In genomic region chr19:40414536-40415535, GRCh38 we compare ENCODE assay signal across 13 cellular contexts. TPM values are rescaled to one million over a fixed set of nuclear protein-coding genes. Genes with fewer than 3 reads are reported as not detected.
DNase-seq lines count a peak whose midpoint lies in the region; ATAC-seq, FAIRE-seq and TF ChIP-seq lines count a peak whose summit lies in the region.
"Had no signal": no experiment of that assay in that cellular context is flagged by ENCODE, and none has a peak within 500 bp of the region (broad histone marks: within the 10 kb centered on the region; RNA-seq: fewer than 3 reads in every experiment).

No MANE protein-coding gene starts in this region.

- no peak for TF ChIP-seq RAD21 in K562 (CRISPR knock-in tag; conservative IDR thresholded peaks at IDR 0.05 in 1 of 2, IDR thresholded peaks at IDR 0.05 in 1 of 2)

- intact Hi-C loops in K562 (cut with micrococcal nuclease) = no loop called here

- no peak overlapping the region for H2AFZ ChIP-seq in K562 (ENCODE audit: low read depth, low read length)
- H2AFZ ChIP-seq in neuronal stem cell (ENCODE audit: low read length) = no peak overlapping the region

- H3K18ac ChIP-seq in neuronal stem cell (ENCODE audit: low read length) = peak overlapping the region; percentile 67

- no TSS peak for BruUV-seq in K562 (replicated peaks; lab: Mats Ljungman, UMichigan)

- DNase-seq in ELF-1 (ENCODE audit: low read depth, low spot score) (peak; percentile 46), K562 (ENCODE audit: extremely low read depth in 1 of 4, low spot score in 3 of 4) (no peak), neuronal stem cell (ENCODE audit: low spot score) (no peak), DMS53 (lab: John Stamatoyannopoulos, UW) (no peak), islet precursor cell (no peak)
- DNase-seq: activated CD8-positive, alpha-beta memory T cell treated with anti-CD3 and anti-CD28 coated beads, Interleukin-2, amount 50 U/mL, for 4 hours; caudate nucleus; foreskin melanocyte; midbrain; NCI-H69; ovary; stimulated activated CD4-positive, alpha-beta T cell treated with anti-CD3 and anti-CD28 coated beads, Interleukin-12 subunit alpha, Interleukin-12 subunit beta, amount 100 ng/mL, for 4 hours had no signal

- H3K4me1 ChIP-seq in K562 (replicated peaks in 1 of 2; ENCODE audit: control insufficient read depth in 2 of 2, insufficient read depth in 2 of 2, low read length in 2 of 2) (peaks cover 26 to 56% of the 10 kb centered on the region in 2 experiments), neuronal stem cell (ENCODE audit: control insufficient read depth in 2 of 2, insufficient read depth in 1 of 2, low read depth in 1 of 2, low read length in 2 of 2) (peaks cover 9 to 23% of the 10 kb centered on the region in 2 donors)

- H4K91ac ChIP-seq in neuronal stem cell (ENCODE audit: low read depth, low read length, poor library complexity) = peak overlapping the region; percentile 54

- peak overlapping the region; percentile 96 for H2AK5ac ChIP-seq in neuronal stem cell (ENCODE audit: low read depth, low read length)

- H3K4ac ChIP-seq in neuronal stem cell (ENCODE audit: low read length) = no peak overlapping the region

- no peaks in the 10 kb centered on the region for H3K27me3 ChIP-seq in K562 (ENCODE audit: control insufficient read depth in 2 of 2, insufficient read depth in 2 of 2, low read length in 2 of 2)
- H3K27me3 ChIP-seq in neuronal stem cell (ENCODE audit: control insufficient read depth in 3 of 3, insufficient read depth in 3 of 3, low read depth in 1 of 3, low read length in 3 of 3) = no peaks in the 10 kb centered on the region
- H3K27me3 ChIP-seq: ovary had no signal

- no peak overlapping the region for H2BK12ac ChIP-seq in neuronal stem cell (ENCODE audit: low read length)

- TF ChIP-seq EP300 in K562 (IDR thresholded peaks at IDR 0.05; ENCODE audit: low read length) = no peak

- TF ChIP-seq CTCF in K562 (IDR thresholded peaks at IDR 0.05 in 2 of 3, conservative IDR thresholded peaks at IDR 0.05 in 1 of 3; ENCODE audit: insufficient read depth in 2 of 3, low read depth in 1 of 3, low read length in 3 of 3) = no peak

- H3K14ac ChIP-seq in neuronal stem cell (ENCODE audit: low read length) = no peak overlapping the region

- ATAC-seq in K562 (no peak), HG03432 (IDR thresholded peaks at IDR 0.05; ENCODE audit: unreplicated experiment) (no peak)

- WGBS in K562 (ENCODE audit: insufficient coverage, low coverage, missing lambda C conversion rate) = 90% methylated on average over 20 of the region's 21 CpGs
- WGBS in neuronal stem cell (ENCODE audit: extremely low coverage in 2 of 2, insufficient read length in 2 of 2, insufficient replicate concordance in 1 of 2), 2 donors = no CpG with 5 or more reads among the region's 21 CpGs

- H3K36me3 ChIP-seq in K562 (ENCODE audit: control insufficient read depth, insufficient read depth, low read length) (no peaks in the 10 kb centered on the region), neuronal stem cell (replicated peaks in 1 of 2; ENCODE audit: control insufficient read depth in 2 of 2, insufficient read depth in 2 of 2, low read length in 2 of 2) (no peaks in the 10 kb centered on the region)
- H3K36me3 ChIP-seq: ovary had no signal

- H3K9ac ChIP-seq in K562 (ENCODE audit: insufficient read depth in 1 of 2, low read depth in 2 of 2, low read length in 2 of 2) (peak overlapping the region in 1 of 2 experiments; percentile 59; a peak in 1 of 4 replicates), neuronal stem cell (ENCODE audit: low read depth, low read length, poor library complexity) (no peak overlapping the region)

- H3K23ac ChIP-seq in neuronal stem cell (ENCODE audit: low read depth, low read length, poor library complexity) = no peak overlapping the region

- H3K79me1 ChIP-seq in neuronal stem cell (ENCODE audit: low read depth, low read length) = no peaks in the 10 kb centered on the region

- H3K4me3 ChIP-seq in K562 = no peak overlapping the region
- H3K4me3 ChIP-seq in neuronal stem cell (ENCODE audit: low read length in 2 of 2) = no peak overlapping the region
- H3K4me3 ChIP-seq: ovary had no signal

- POLR2A ChIA-PET in K562 (lab: Yijun Ruan, JAX) = interaction anchor here (0.6 to 2.7 kb wide), 6 partner anchors 8 to 302 kb away, joined by 3 to 17 read pairs (median 6); partner anchors contain the start of gene ITPKC

- peak overlapping the region; percentile 93 for H2BK15ac ChIP-seq in neuronal stem cell (ENCODE audit: low read length)

- no peak overlapping the region for H2BK120ac ChIP-seq in neuronal stem cell (ENCODE audit: low read depth, low read length)

- CTCF ChIA-PET in K562 (lab: Yijun Ruan, JAX; ENCODE audit: low intra/inter-chr PET ratio) = no interaction called here

- H3K79me2 ChIP-seq in K562 (ENCODE audit: control insufficient read depth, insufficient read depth, low read length) = no peaks in the 10 kb centered on the region

- no peak overlapping the region for H3K27ac ChIP-seq in K562 (ENCODE audit: extremely low read depth, low read depth, low read length)
- no peak overlapping the region for H3K27ac ChIP-seq in neuronal stem cell (replicated peaks; ENCODE audit: low read length)
- H3K27ac ChIP-seq: ovary had no signal

- H3K9me3 ChIP-seq in K562 (replicated peaks; ENCODE audit: control insufficient read depth, insufficient read depth, low read depth, low read length) (no peaks in the 10 kb centered on the region), neuronal stem cell (replicated peaks in 1 of 2; ENCODE audit: control insufficient read depth in 2 of 2, insufficient read depth in 1 of 2, low read depth in 1 of 2, low read length in 2 of 2) (no peaks in the 10 kb centered on the region)
- H3K9me3 ChIP-seq: ovary had no signal

- no peak for TF ChIP-seq POLR2A in K562 (conservative IDR thresholded peaks at IDR 0.05)

- H4K8ac ChIP-seq in neuronal stem cell (ENCODE audit: low read depth, low read length) = no peak overlapping the region

- no peaks in the 10 kb centered on the region for H4K20me1 ChIP-seq in K562 (replicated peaks; ENCODE audit: control insufficient read depth, insufficient read depth, low read length)

- H2BK5ac ChIP-seq in neuronal stem cell (ENCODE audit: low read length) = peak overlapping the region; percentile 79

- H3K4me2 ChIP-seq in K562 (ENCODE audit: insufficient read depth, low read length) (no peak overlapping the region), neuronal stem cell (ENCODE audit: insufficient read depth, low read length, poor library complexity, severe bottlenecking) (no peak overlapping the region)

- no peak for FAIRE-seq in K562 (lab: Jason Lieb, UNC)

- H3K9me1 ChIP-seq in K562 (ENCODE audit: control insufficient read depth, insufficient read depth, low read length) = no peaks in the 10 kb centered on the region

- in situ Hi-C loops in K562 (cut with MboI) = no loop called here

RNA-seq across cellular contexts. Expression of gene PRX, which starts 1.7 kb away (rescaled TPM):
- total RNA-seq in K562 (2011; cell fraction: chromatin; rRNA removed; ENCODE audit: low replicate concordance) = 1.8 and 4.5 TPM in 2 replicates
- total RNA-seq in K562 (2011; cell fraction: nucleolus; rRNA removed) = 2.7 and 2.8 TPM in 2 replicates
- 2.1 and 2.2 TPM in 2 replicates for total RNA-seq in K562 (2011; cell fraction: nucleoplasm; rRNA removed)
- 2.8 and 3.8 TPM in 2 replicates for total RNA-seq in K562 (2014; rRNA removed)
- total RNA-seq in K562 (2014; rRNA removed; fragmentation: Illumina TruSeq; extraction: Trizol) = 0.61 and 0.65 TPM in 2 replicates
- total RNA-seq in K562 (2015; rRNA removed; fragmentation: Illumina TruSeq; extraction: Trizol) = 1.8 and 2.0 TPM in 2 replicates
- total RNA-seq in K562 (2021) = 2.9 and 3.5 TPM in 2 replicates
- polyA plus RNA-seq in K562 (2011; rRNA removed) = 1.5 and 1.7 TPM in 2 replicates
- polyA plus RNA-seq in K562 (2011; cell fraction: cytosol; rRNA removed) = 1.4 and 1.7 TPM in 2 replicates
- polyA plus RNA-seq in K562 (2011; cell fraction: nucleus; rRNA removed) = 1.0 and 1.8 TPM in 2 replicates
- polyA plus RNA-seq in K562 (2012) = 2.5 and 4.5 TPM in 2 replicates
- 1.3 and 2.1 TPM in 2 replicates for polyA plus RNA-seq in K562 (2014; fragmentation: Illumina TruSeq; extraction: Trizol)
- polyA plus RNA-seq in K562 (2014; fragmentation: Nextera tagmentation; extraction: Ambion mirVana) = not detected
- 1.4 and 1.7 TPM in 2 replicates for polyA plus RNA-seq in K562 (2014; rRNA removed)
- polyA minus RNA-seq in K562 (2011; rRNA and poly(A)+ RNA removed) = 1.4 and 1.5 TPM in 2 replicates
- 2.1 and 2.8 TPM in 2 replicates for polyA minus RNA-seq in K562 (2011; cell fraction: cytosol; rRNA and poly(A)+ RNA removed)
- polyA minus RNA-seq in K562 (2011; cell fraction: nucleus; rRNA and poly(A)+ RNA removed) = 0.54 and 1.00 TPM in 2 replicates
- 1.9 TPM for polyA plus RNA-seq in neuronal stem cell (2013, experiment 1 of 2)
- polyA plus RNA-seq in neuronal stem cell (2013, experiment 2 of 2) = 1.9 TPM

RNA-seq across cellular contexts. Expression of gene SERTAD1, which starts 11.0 kb away (rescaled TPM):
- total RNA-seq in K562 (2011; cell fraction: chromatin; rRNA removed; ENCODE audit: low replicate concordance) = 3.1 and 8.3 TPM in 2 replicates
- total RNA-seq in K562 (2011; cell fraction: nucleolus; rRNA removed) = 10.3 and 11.0 TPM in 2 replicates
- 7.5 and 8.9 TPM in 2 replicates for total RNA-seq in K562 (2011; cell fraction: nucleoplasm; rRNA removed)
- total RNA-seq in K562 (2014; rRNA removed) (8.1 and 10.9 TPM in 2 replicates), K562 (2014; rRNA removed; fragmentation: Illumina TruSeq; extraction: Trizol) (2.1 and 2.8 TPM in 2 replicates), K562 (2015; rRNA removed; fragmentation: Illumina TruSeq; extraction: Trizol) (4.9 and 5.5 TPM in 2 replicates), K562 (2021) (8.7 and 8.9 TPM in 2 replicates)
- polyA plus RNA-seq in K562 (2011; rRNA removed) (6.1 and 6.8 TPM in 2 replicates), K562 (2014; fragmentation: Illumina TruSeq; extraction: Trizol) (2.3 and 5.0 TPM in 2 replicates), K562 (2014; fragmentation: Nextera tagmentation; extraction: Ambion mirVana) (under 1 TPM; 0.15 to 0.85 TPM), K562 (2014; rRNA removed) (6.7 TPM in 2 replicates)
- 7.4 and 18.7 TPM in 2 replicates for polyA plus RNA-seq in K562 (2011; cell fraction: cytosol; rRNA removed)
- 5.6 and 9.1 TPM in 2 replicates for polyA plus RNA-seq in K562 (2011; cell fraction: nucleus; rRNA removed)
- 6.7 and 8.9 TPM in 2 replicates for polyA plus RNA-seq in K562 (2012)
- 1.9 and 2.1 TPM in 2 replicates for polyA minus RNA-seq in K562 (2011; rRNA and poly(A)+ RNA removed)
- 3.5 and 4.5 TPM in 2 replicates for polyA minus RNA-seq in K562 (2011; cell fraction: cytosol; rRNA and poly(A)+ RNA removed)
- 1.8 and 3.6 TPM in 2 replicates for polyA minus RNA-seq in K562 (2011; cell fraction: nucleus; rRNA and poly(A)+ RNA removed)
- polyA plus RNA-seq in neuronal stem cell (2013, experiment 1 of 2) = 2.7 TPM
- 2.7 TPM for polyA plus RNA-seq in neuronal stem cell (2013, experiment 2 of 2)

RNA-seq across cellular contexts. Expression of gene HIPK4, which starts 24.9 kb away (rescaled TPM):
- not detected in 2 replicates for total RNA-seq in K562 (2011; cell fraction: chromatin; rRNA removed; ENCODE audit: low replicate concordance)
- 0.13 TPM in 1 of 2 replicates, not detected in the other for total RNA-seq in K562 (2011; cell fraction: nucleolus; rRNA removed)
- total RNA-seq in K562 (2011; cell fraction: nucleoplasm; rRNA removed) = 0.31 TPM in 1 of 2 replicates, not detected in the other
- total RNA-seq in K562 (2014; rRNA removed) (0.08 TPM in 1 of 2 replicates, not detected in the other), K562 (2014; rRNA removed; fragmentation: Illumina TruSeq; extraction: Trizol) (not detected in 2 replicates), K562 (2015; rRNA removed; fragmentation: Illumina TruSeq; extraction: Trizol) (not detected in 2 replicates), K562 (2021) (0.07 and 0.09 TPM in 2 replicates)
- polyA plus RNA-seq in K562 (2011; rRNA removed) (0.06 TPM in 1 of 2 replicates, not detected in the other), K562 (2014; fragmentation: Illumina TruSeq; extraction: Trizol) (not detected in 2 replicates), K562 (2014; fragmentation: Nextera tagmentation; extraction: Ambion mirVana) (not detected), K562 (2014; rRNA removed) (0.05 TPM in 1 of 2 replicates, not detected in the other)
- 0.06 TPM in 2 replicates for polyA plus RNA-seq in K562 (2011; cell fraction: cytosol; rRNA removed)
- 0.10 TPM in 1 of 2 replicates, not detected in the other for polyA plus RNA-seq in K562 (2011; cell fraction: nucleus; rRNA removed)
- polyA plus RNA-seq in K562 (2012) = 0.08 and 0.10 TPM in 2 replicates
- not detected in 2 replicates for polyA minus RNA-seq in K562 (2011; rRNA and poly(A)+ RNA removed)
- polyA minus RNA-seq in K562 (2011; cell fraction: cytosol; rRNA and poly(A)+ RNA removed) = not detected in 2 replicates
- polyA minus RNA-seq in K562 (2011; cell fraction: nucleus; rRNA and poly(A)+ RNA removed) = not detected in 2 replicates
- polyA plus RNA-seq in neuronal stem cell (2013, experiment 1 of 2) = 0.29 TPM
- polyA plus RNA-seq in neuronal stem cell (2013, experiment 2 of 2) = 0.28 TPM

RNA-seq across cellular contexts. Expression of gene SERTAD3, which starts 29.3 kb away (rescaled TPM):
- 16.7 and 27.2 TPM in 2 replicates for total RNA-seq in K562 (2011; cell fraction: chromatin; rRNA removed; ENCODE audit: low replicate concordance)
- total RNA-seq in K562 (2011; cell fraction: nucleolus; rRNA removed) = 20.4 and 20.7 TPM in 2 replicates
- 24.9 and 26.9 TPM in 2 replicates for total RNA-seq in K562 (2011; cell fraction: nucleoplasm; rRNA removed)
- 17.5 and 19.3 TPM in 2 replicates for total RNA-seq in K562 (2014; rRNA removed)
- total RNA-seq in K562 (2014; rRNA removed; fragmentation: Illumina TruSeq; extraction: Trizol) = 16.1 and 17.2 TPM in 2 replicates
- total RNA-seq in K562 (2015; rRNA removed; fragmentation: Illumina TruSeq; extraction: Trizol) = 21.6 and 27.7 TPM in 2 replicates
- 28.9 and 31.4 TPM in 2 replicates for total RNA-seq in K562 (2021)
- polyA plus RNA-seq in K562 (2011; rRNA removed) = 17.6 and 18.9 TPM in 2 replicates
- polyA plus RNA-seq in K562 (2011; cell fraction: cytosol; rRNA removed) = 19.3 and 35.5 TPM in 2 replicates
- 17.8 and 23.4 TPM in 2 replicates for polyA plus RNA-seq in K562 (2011; cell fraction: nucleus; rRNA removed)
- polyA plus RNA-seq in K562 (2012) = 20.7 and 22.0 TPM in 2 replicates
- 15.1 and 18.6 TPM in 2 replicates for polyA plus RNA-seq in K562 (2014; fragmentation: Illumina TruSeq; extraction: Trizol)
- 1 to 10 TPM; 5.4 to 5.9 TPM for polyA plus RNA-seq in K562 (2014; fragmentation: Nextera tagmentation; extraction: Ambion mirVana)
- 18.1 and 18.5 TPM in 2 replicates for polyA plus RNA-seq in K562 (2014; rRNA removed)
- polyA minus RNA-seq in K562 (2011; rRNA and poly(A)+ RNA removed) = 18.4 and 23.4 TPM in 2 replicates
- 24.3 and 28.9 TPM in 2 replicates for polyA minus RNA-seq in K562 (2011; cell fraction: cytosol; rRNA and poly(A)+ RNA removed)
- 8.1 and 13.9 TPM in 2 replicates for polyA minus RNA-seq in K562 (2011; cell fraction: nucleus; rRNA and poly(A)+ RNA removed)
- polyA plus RNA-seq in neuronal stem cell (2013, experiment 1 of 2) = 13.1 TPM
- 13.1 TPM for polyA plus RNA-seq in neuronal stem cell (2013, experiment 2 of 2)

RNA-seq across cellular contexts. Expression of gene BLVRB, which starts 50.7 kb away (rescaled TPM):
- 26.9 and 65.0 TPM in 2 replicates for total RNA-seq in K562 (2011; cell fraction: chromatin; rRNA removed; ENCODE audit: low replicate concordance)
- total RNA-seq in K562 (2011; cell fraction: nucleolus; rRNA removed) = 107 and 125 TPM in 2 replicates
- total RNA-seq in K562 (2011; cell fraction: nucleoplasm; rRNA removed) = 74.7 and 75.7 TPM in 2 replicates
- 749 and 813 TPM in 2 replicates for total RNA-seq in K562 (2014; rRNA removed)
- total RNA-seq in K562 (2014; rRNA removed; fragmentation: Illumina TruSeq; extraction: Trizol) = 110 and 229 TPM in 2 replicates
- total RNA-seq in K562 (2015; rRNA removed; fragmentation: Illumina TruSeq; extraction: Trizol) = 331 and 332 TPM in 2 replicates
- total RNA-seq in K562 (2021) = 457 and 476 TPM in 2 replicates
- polyA plus RNA-seq in K562 (2011; rRNA removed) = 368 and 461 TPM in 2 replicates
- polyA plus RNA-seq in K562 (2011; cell fraction: cytosol; rRNA removed) = 836 and 2,229 TPM in 2 replicates
- polyA plus RNA-seq in K562 (2011; cell fraction: nucleus; rRNA removed) = 252 and 288 TPM in 2 replicates
- polyA plus RNA-seq in K562 (2012) = 416 and 585 TPM in 2 replicates
- 260 and 428 TPM in 2 replicates for polyA plus RNA-seq in K562 (2014; fragmentation: Illumina TruSeq; extraction: Trizol)
- 100 to 1,000 TPM in 1 of 2 experiments, 10 to 100 TPM in 1; 81.1 to 184 TPM for polyA plus RNA-seq in K562 (2014; fragmentation: Nextera tagmentation; extraction: Ambion mirVana)
- polyA plus RNA-seq in K562 (2014; rRNA removed) = 634 and 677 TPM in 2 replicates
- polyA minus RNA-seq in K562 (2011; rRNA and poly(A)+ RNA removed) = 85.4 and 138 TPM in 2 replicates
- polyA minus RNA-seq in K562 (2011; cell fraction: cytosol; rRNA and poly(A)+ RNA removed) = 198 and 225 TPM in 2 replicates
- 34.6 and 38.7 TPM in 2 replicates for polyA minus RNA-seq in K562 (2011; cell fraction: nucleus; rRNA and poly(A)+ RNA removed)
- 25.7 TPM for polyA plus RNA-seq in neuronal stem cell (2013, experiment 1 of 2)
- polyA plus RNA-seq in neuronal stem cell (2013, experiment 2 of 2) = 25.5 TPM
